ENCODE assay signal across 21 cellular contexts in the genomic region with DNA sequence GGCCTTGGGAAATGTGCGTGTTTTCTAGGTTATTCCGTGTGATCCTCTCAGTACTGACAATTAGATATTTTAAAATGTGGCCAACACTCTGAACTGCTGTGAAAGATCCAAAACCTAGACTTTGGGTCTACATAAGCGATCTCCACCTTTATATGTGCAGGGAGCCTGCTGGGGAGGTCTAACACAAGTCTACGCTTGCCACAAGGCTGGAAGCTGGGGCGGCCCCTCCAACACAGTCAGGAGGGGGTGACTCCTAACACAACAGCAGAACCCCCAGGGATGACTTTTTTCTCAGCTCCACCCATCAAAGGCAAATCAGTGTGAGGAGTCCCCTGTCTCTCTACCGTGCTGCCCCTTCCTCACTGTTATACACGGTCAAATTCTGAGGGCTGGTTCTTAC.
"Had no signal": no experiment of that assay in that cellular context is flagged by ENCODE, and none has a peak within 500 bp of the region (broad histone marks: within the 10 kb centered on the region; RNA-seq: fewer than 3 reads in every experiment).

No MANE protein-coding gene starts in this region.

- H3K9me3 ChIP-seq: colonic mucosa, gastroesophageal sphincter, mucosa of descending colon had no signal

- H3K36me3 ChIP-seq: colonic mucosa, gastroesophageal sphincter, heart left ventricle, left lung, lower lobe of right lung had no signal

- H3K4me3 ChIP-seq: colonic mucosa, gastroesophageal sphincter, heart left ventricle, hepatocyte, left lung, lower lobe of right lung, mucosa of descending colon had no signal

- H2AFZ ChIP-seq: hepatocyte had no signal

- DNase-seq: colonic mucosa; cortex of kidney; effector CD8-positive, alpha-beta T cell; effector memory CD8-positive, alpha-beta T cell; endodermal cell; erythroblast; foreskin keratinocyte; heart left ventricle; hypothalamus; left cardiac atrium; left lung; left ventricle myocardium superior; lower lobe of right lung; mesenchymal stem cell; mucosa of descending colon had no signal

- ATAC-seq: effector memory CD8-positive, alpha-beta T cell; esophagus mucosa; foreskin keratinocyte; gastroesophageal sphincter; heart left ventricle; left cardiac atrium; left lung; left ventricle myocardium superior; lower lobe of right lung; mucosa of descending colon had no signal

- H3K27me3 Mint-ChIP-seq: dendritic cell treated with granulocyte-macrophage colony-stimulating factor and Interleukin-4, amounts not matched to agents 40 ng/mL and 50 ng/mL, for 4 days had no signal

- H3K36me3 Mint-ChIP-seq: mesothelial cell of epicardium had no signal

- H3K27ac ChIP-seq: colonic mucosa, epithelial cell of prostate, foreskin keratinocyte, gastroesophageal sphincter, heart left ventricle, hepatocyte, left lung, lower lobe of right lung had no signal

- H3K27ac Mint-ChIP-seq: dendritic cell treated with granulocyte-macrophage colony-stimulating factor and Interleukin-4, amounts not matched to agents 40 ng/mL and 50 ng/mL, for 4 days; effector memory CD8-positive, alpha-beta T cell; endodermal cell; mesothelial cell of epicardium had no signal

- H3K4me1 ChIP-seq: colonic mucosa, foreskin keratinocyte, gastroesophageal sphincter, heart left ventricle, left lung, lower lobe of right lung had no signal

- H3K4me1 Mint-ChIP-seq: mesothelial cell of epicardium had no signal

- H3K4me3 Mint-ChIP-seq: dendritic cell treated with granulocyte-macrophage colony-stimulating factor and Interleukin-4, amounts not matched to agents 40 ng/mL and 50 ng/mL, for 4 days; effector memory CD8-positive, alpha-beta T cell; endodermal cell; mesothelial cell of epicardium had no signal

- H3K9me3 Mint-ChIP-seq: dendritic cell treated with granulocyte-macrophage colony-stimulating factor and Interleukin-4, amounts not matched to agents 40 ng/mL and 50 ng/mL, for 4 days had no signal

- H3K4me2 ChIP-seq: hepatocyte had no signal

- H3K27me3 ChIP-seq: colonic mucosa, foreskin keratinocyte, gastroesophageal sphincter, heart left ventricle, hepatocyte, left lung had no signal

- H3K79me2 ChIP-seq: hepatocyte had no signal
